In genomic region chr5:96483878-96484277, GRCh38 we compare ENCODE assay signal across 2 cellular contexts.
TF ChIP-seq lines count a peak whose summit lies in the region.

No MANE protein-coding gene starts in this region.

TF ChIP-seq in HepG2, 621 proteins besides CTCF, POLR2A, EP300 and RAD21 (continued from another document and continues in another):
- TF ChIP-seq BCLAF1 (IDR thresholded peaks at IDR 0.05) (no peak), ZNF589 (CRISPR knock-in tag; conservative IDR thresholded peaks at IDR 0.05) (no peak), KLF16 (CRISPR knock-in tag; IDR thresholded peaks at IDR 0.05) (no peak), SAP130 (CRISPR knock-in tag; IDR thresholded peaks at IDR 0.05; ENCODE audit: low read depth) (peak; percentile 44), JUND (CRISPR knock-in tag; IDR thresholded peaks at IDR 0.05) (no peak), GPN1 (CRISPR knock-in tag; IDR thresholded peaks at IDR 0.05; ENCODE audit: borderline replicate concordance) (no peak), WIZ (CRISPR knock-in tag; IDR thresholded peaks at IDR 0.05) (peak; percentile 85; the same call in 1 of the 2 replicates), MAX (IDR thresholded peaks at IDR 0.05) (no peak), CCAR2 (optimal IDR thresholded peaks at IDR 0.05; ENCODE audit: low read depth, low read length) (no peak), MIER2 (CRISPR knock-in tag; IDR thresholded peaks at IDR 0.05) (peak; percentile 97), RFXANK (CRISPR knock-in tag; IDR thresholded peaks at IDR 0.05) (no peak), PRPF4 (IDR thresholded peaks at IDR 0.05; ENCODE audit: low read depth, low read length, poor library complexity, severe bottlenecking) (no peak), EHMT2 (IDR thresholded peaks at IDR 0.05; ENCODE audit: borderline replicate concordance, low read depth, low read length) (peak; percentile 93), LRRFIP1 (CRISPR knock-in tag; conservative IDR thresholded peaks at IDR 0.05) (no peak), CSRNP1 (CRISPR knock-in tag; IDR thresholded peaks at IDR 0.05) (no peak), TFAP4 (IDR thresholded peaks at IDR 0.05; ENCODE audit: borderline replicate concordance, low read depth) (peak; percentile 36; the same call in 1 of the 2 replicates)

TF ChIP-seq in PFSK-1, 5 proteins besides CTCF, POLR2A, EP300 and RAD21 (continued from another document):
- TF ChIP-seq REST (IDR thresholded peaks at IDR 0.05; ENCODE audit: insufficient read depth in 1 of 2, low read depth in 2 of 2, low read length in 2 of 2): peak; percentile 89 to 97
- no peak for TF ChIP-seq TAF1 (IDR thresholded peaks at IDR 0.05; ENCODE audit: borderline replicate concordance, insufficient read depth, low read length)
